Comparison of ENCODE assay signal across 7 cellular contexts in the genomic region with DNA sequence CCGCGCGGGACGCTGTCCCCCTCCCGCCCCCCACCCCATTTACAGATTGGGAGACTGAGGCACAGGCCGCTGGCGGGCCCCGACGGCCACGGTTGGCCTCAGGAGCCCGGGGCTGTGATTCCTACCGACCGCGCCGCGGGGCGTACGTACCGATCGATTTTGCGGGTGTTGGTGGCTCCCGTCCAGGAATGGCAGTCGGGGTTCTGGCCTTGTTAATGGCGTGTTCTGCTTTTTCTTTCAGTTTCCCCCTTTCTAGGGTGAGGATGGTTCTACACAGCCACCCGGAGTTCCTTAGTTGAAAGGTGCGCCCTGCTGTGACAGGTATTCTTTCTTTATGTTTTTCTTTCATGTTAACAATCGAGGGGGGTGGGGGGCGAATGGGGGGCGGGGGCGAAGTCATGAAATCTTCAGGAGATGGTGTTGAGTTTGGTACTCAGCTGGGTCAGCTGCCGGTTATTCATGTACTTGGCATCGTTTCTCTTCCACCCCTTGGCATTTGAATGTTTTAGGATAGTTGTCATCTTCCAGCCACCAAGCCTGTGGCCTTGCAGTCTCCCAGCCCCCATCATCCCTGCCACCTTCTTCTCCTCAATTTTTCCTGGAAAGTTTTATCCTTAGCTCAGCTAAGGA. TPM values are rescaled to one million over a fixed set of nuclear protein-coding genes. Genes with fewer than 3 reads are reported as not detected.
DNase-seq lines count a peak whose midpoint lies in the region; ATAC-seq and TF ChIP-seq lines count a peak whose summit lies in the region.

No MANE protein-coding gene starts in this region.

- peak overlapping the region; percentile 94 for H3K27ac ChIP-seq in foreskin keratinocyte

- peaks cover 26% of the 10 kb centered on the region for H3K4me1 ChIP-seq in foreskin keratinocyte
- peaks cover 15% of the 10 kb centered on the region for H3K4me1 ChIP-seq in neuron (ENCODE audit: insufficient read depth, low read length)

- DNase-seq in NCI-H69 (lab: John Stamatoyannopoulos, UW) (peak; percentile 20), foreskin keratinocyte (no peak), GOT3 (lab: John Stamatoyannopoulos, UW) (no peak)
- DNase-seq in activated effector memory CD4-positive, alpha-beta T cell treated with Interleukin-2 at 50 U/mL for 16 hours = peak; percentile 31

- H3K4me3 ChIP-seq in neuron (ENCODE audit: low read length) = peak overlapping the region; percentile 69

- ATAC-seq in GM18511 (IDR thresholded peaks at IDR 0.05; ENCODE audit: unreplicated experiment) (peak; percentile 28), foreskin keratinocyte (no peak), HG02981 (IDR thresholded peaks at IDR 0.05; ENCODE audit: unreplicated experiment) (no peak)

- H3K27me3 ChIP-seq in foreskin keratinocyte (no peaks in the 10 kb centered on the region), neuron (ENCODE audit: insufficient read depth, low read length) (peaks cover 7% of the 10 kb centered on the region)

- H2AFZ ChIP-seq in neuron (ENCODE audit: low read depth, low read length) = peak overlapping the region; percentile 69

- H3K36me3 ChIP-seq in neuron (ENCODE audit: insufficient read depth, low read length) = no peaks in the 10 kb centered on the region

- TF ChIP-seq CTCF in foreskin keratinocyte (conservative IDR thresholded peaks at IDR 0.05) = no peak

- no peaks in the 10 kb centered on the region for H3K9me3 ChIP-seq in neuron (ENCODE audit: low read length)

RNA-seq across cellular contexts. Expression of a gene that starts 0.8 kb away (rescaled TPM):
- 30.0 and 30.6 TPM in 2 replicates for total RNA-seq in foreskin keratinocyte
- 8.6 and 9.0 TPM in 2 replicates for polyA plus RNA-seq in foreskin keratinocyte

RNA-seq across cellular contexts. Expression of a gene that starts 49.2 kb away (rescaled TPM):
- total RNA-seq in foreskin keratinocyte = 0.92 and 1.1 TPM in 2 replicates
- polyA plus RNA-seq in foreskin keratinocyte = 0.44 and 0.45 TPM in 2 replicates

Comparison
In these comparisons a context has a peak if more than half of its experiments do, and no peak if none do; other contexts are left out.
1. DNase-seq: peak in NCI-H69 (single experiment) and activated effector memory CD4-positive, alpha-beta T cell treated with Interleukin-2 at 50 U/mL for 16 hours (single experiment); none in foreskin keratinocyte (0 of 2) and GOT3 (single experiment).